ENCODE assay signal across 24 cellular contexts in the genomic region with DNA sequence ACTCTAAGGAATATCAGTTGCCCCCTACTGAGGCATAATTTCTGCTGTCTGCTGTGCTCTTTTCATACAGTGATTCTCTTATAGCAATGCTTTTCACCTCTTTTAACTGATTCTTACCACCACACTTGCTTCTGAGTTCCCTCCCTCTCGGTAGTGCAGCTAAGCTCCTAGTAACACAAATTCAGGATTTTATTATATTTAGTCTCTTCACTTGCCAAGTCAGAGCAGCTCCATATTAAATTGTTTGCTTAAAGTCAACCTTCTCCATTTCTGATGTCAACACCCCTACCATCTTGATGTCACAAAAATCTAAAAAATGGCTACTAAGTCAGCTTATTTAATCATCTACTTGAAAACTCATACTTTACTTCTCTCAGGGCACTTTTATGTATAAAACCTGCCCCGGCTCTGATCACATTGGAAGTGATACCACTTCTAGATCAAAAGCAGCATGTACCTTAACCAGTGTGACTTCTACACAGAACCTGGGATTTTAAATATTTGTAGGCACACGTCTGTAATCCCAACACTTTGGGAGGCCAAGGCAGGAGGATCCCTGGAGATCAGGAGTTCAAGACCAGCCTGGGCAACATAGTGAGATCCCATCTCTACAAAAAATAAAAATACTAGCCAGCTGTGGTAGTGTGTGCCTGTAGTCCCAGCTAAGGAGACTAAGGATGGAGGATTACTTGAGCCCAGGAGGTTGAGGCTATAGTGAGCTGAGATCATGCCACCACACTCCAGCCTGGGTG. TPM values are rescaled to one million over a fixed set of nuclear protein-coding genes. Genes with fewer than 3 reads are reported as not detected.
A peak's percentile ranks its signal among the peaks of the same experiment; 100 is the strongest.
DNase-seq lines count a peak whose midpoint lies in the region; ATAC-seq lines count a peak whose summit lies in the region.
"Had no signal": no experiment of that assay in that cellular context is flagged by ENCODE, and none has a peak within 500 bp of the region (broad histone marks: within the 10 kb centered on the region; RNA-seq: fewer than 3 reads in every experiment).

No MANE protein-coding gene starts in this region.

- peaks cover 13% of the 10 kb centered on the region for H3K4me1 Mint-ChIP-seq in activated naive CD4-positive, alpha-beta T cell treated with anti-CD3 and anti-CD28 coated beads for 36 hours (ENCODE audit: low read depth)
- peaks cover 15 to 16% (median 15%) of the 10 kb centered on the region in 3 donors for H3K4me1 Mint-ChIP-seq in T-cell
- H3K4me1 Mint-ChIP-seq in stimulated activated effector memory CD8-positive, alpha-beta T cell treated with anti-CD3 and anti-CD28 coated beads, Interleukin-12 subunit alpha, Interleukin-12 subunit beta, amount 100 ng/mL, for 72 hours, result peaks cover under 1% of the 10 kb centered on the region
- H3K4me1 Mint-ChIP-seq: brain had no signal

- peak overlapping the region; percentile 30 for H3K27ac ChIP-seq in effector memory CD4-positive, alpha-beta T cell (ENCODE audit: insufficient read depth, low read length, poor library complexity, severe bottlenecking)
- H3K27ac ChIP-seq: C4-2B, colonic mucosa, lower lobe of right lung, upper lobe of right lung had no signal

- H3K4me1 ChIP-seq in effector memory CD4-positive, alpha-beta T cell (ENCODE audit: control insufficient read depth, insufficient read depth, low read length, poor library complexity, severe bottlenecking), result no peaks in the 10 kb centered on the region
- H3K4me1 ChIP-seq: colonic mucosa, lower lobe of right lung, upper lobe of right lung had no signal

- H3K27ac Mint-ChIP-seq in activated naive CD4-positive, alpha-beta T cell treated with anti-CD3 and anti-CD28 coated beads for 36 hours, result peak overlapping the region; percentile 3
- peak overlapping the region; percentile 65 to 72 for H3K27ac Mint-ChIP-seq in T-cell
- H3K27ac Mint-ChIP-seq in stimulated activated effector memory CD8-positive, alpha-beta T cell treated with anti-CD3 and anti-CD28 coated beads, Interleukin-12 subunit alpha, Interleukin-12 subunit beta, amount 100 ng/mL, for 72 hours, result peak overlapping the region; percentile 64
- H3K27ac Mint-ChIP-seq: GM23338 had no signal

- no peaks in the 10 kb centered on the region for H3K27me3 ChIP-seq in effector memory CD4-positive, alpha-beta T cell (replicated peaks; ENCODE audit: control insufficient read depth, insufficient read depth, low read length, poor library complexity, severe bottlenecking)
- H3K27me3 ChIP-seq: colonic mucosa, upper lobe of right lung had no signal

- no peak overlapping the region for H3K4me3 Mint-ChIP-seq in activated naive CD4-positive, alpha-beta T cell treated with anti-CD3 and anti-CD28 coated beads for 36 hours
- H3K4me3 Mint-ChIP-seq in T-cell, result no peak overlapping the region
- H3K4me3 Mint-ChIP-seq in stimulated activated effector memory CD8-positive, alpha-beta T cell treated with anti-CD3 and anti-CD28 coated beads, Interleukin-12 subunit alpha, Interleukin-12 subunit beta, amount 100 ng/mL, for 72 hours, result no peak overlapping the region
- H3K4me3 Mint-ChIP-seq: brain, GM23338 had no signal

- H3K36me3 ChIP-seq in effector memory CD4-positive, alpha-beta T cell (ENCODE audit: control insufficient read depth, insufficient read depth, low read length), result peaks cover 47% of the 10 kb centered on the region

- no peaks in the 10 kb centered on the region for H3K9me3 Mint-ChIP-seq in activated naive CD4-positive, alpha-beta T cell treated with anti-CD3 and anti-CD28 coated beads for 36 hours
- no peaks in the 10 kb centered on the region for H3K9me3 Mint-ChIP-seq in T-cell
- no peaks in the 10 kb centered on the region for H3K9me3 Mint-ChIP-seq in stimulated activated effector memory CD8-positive, alpha-beta T cell treated with anti-CD3 and anti-CD28 coated beads, Interleukin-12 subunit alpha, Interleukin-12 subunit beta, amount 100 ng/mL, for 72 hours
- H3K9me3 Mint-ChIP-seq: brain, GM23338 had no signal

- CTCF ChIA-PET in activated naive CD4-positive, alpha-beta T cell treated with anti-CD3 and anti-CD28 coated beads for 36 hours (lab: Charles Lee), result interaction anchor here (1.0 kb wide), 1 partner anchor 36 kb away, joined by 3 read pairs; no protein-coding TSS in a partner anchor
- CTCF ChIA-PET in T-cell (lab: Charles Lee), result no interaction called here

- POLR2A ChIA-PET in T-cell (lab: Charles Lee), result interaction anchor here in 1 of 2 donors (0.6 kb wide), 2 partner anchors 16 to 143 kb away, joined by 3 read pairs; no protein-coding TSS in a partner anchor

- no peak overlapping the region for H3K4me3 ChIP-seq in effector memory CD4-positive, alpha-beta T cell (ENCODE audit: insufficient read depth, low read depth, low read length, poor library complexity, severe bottlenecking)
- H3K4me3 ChIP-seq: colonic mucosa, GM23338, lower lobe of right lung, upper lobe of right lung had no signal

- ATAC-seq in T-cell (replicated peaks in 1 of 4) (no peak), HG03521 (IDR thresholded peaks at IDR 0.05; ENCODE audit: unreplicated experiment) (no peak)
- ATAC-seq in stimulated activated effector memory CD8-positive, alpha-beta T cell treated with anti-CD3 and anti-CD28 coated beads, Interleukin-12 subunit alpha, Interleukin-12 subunit beta, amount 100 ng/mL, for 72 hours, result no peak
- ATAC-seq: lower lobe of right lung, upper lobe of right lung had no signal

- peaks cover 39% of the 10 kb centered on the region for H3K36me3 Mint-ChIP-seq in activated naive CD4-positive, alpha-beta T cell treated with anti-CD3 and anti-CD28 coated beads for 36 hours (ENCODE audit: low read depth)
- peaks cover 48% of the 10 kb centered on the region for H3K36me3 Mint-ChIP-seq in T-cell
- H3K36me3 Mint-ChIP-seq in stimulated activated effector memory CD8-positive, alpha-beta T cell treated with anti-CD3 and anti-CD28 coated beads, Interleukin-12 subunit alpha, Interleukin-12 subunit beta, amount 100 ng/mL, for 72 hours, result peaks cover 96% of the 10 kb centered on the region

- intact Hi-C loops in activated naive CD4-positive, alpha-beta T cell treated with anti-CD3 and anti-CD28 coated beads for 36 hours (cut with micrococcal nuclease), result no loop called here

- H3K9me3 ChIP-seq in effector memory CD4-positive, alpha-beta T cell (ENCODE audit: control insufficient read depth, low read length), result no peaks in the 10 kb centered on the region
- H3K9me3 ChIP-seq: colonic mucosa, lower lobe of right lung, upper lobe of right lung had no signal

- DNase-seq in activated naive CD4-positive, alpha-beta T cell treated with anti-CD3 and anti-CD28 coated beads for 36 hours, result no peak
- DNase-seq in activated naive CD4-positive, alpha-beta T cell treated with anti-CD3 and anti-CD28 coated beads, Interleukin-2, amount 50 U/mL, for 16 hours, result no peak
- DNase-seq in T-cell, result no peak
- no peak for DNase-seq in effector memory CD4-positive, alpha-beta T cell
- no peak for DNase-seq in stimulated activated effector memory CD8-positive, alpha-beta T cell treated with anti-CD3 and anti-CD28 coated beads, Interleukin-12 subunit alpha, Interleukin-12 subunit beta, amount 100 ng/mL, for 72 hours (ENCODE audit: low spot score in 2 of 2)
- DNase-seq in SW 1271 (lab: John Stamatoyannopoulos, UW), result no peak
- no peak for DNase-seq in dermis blood vessel endothelial cell
- DNase-seq: ACHN; activated CD4-positive, alpha-beta T cell treated with anti-CD3 and anti-CD28 coated beads, Interleukin-2, amount 50 U/mL, for 48 hours; colonic mucosa; DMS 273 treated with DMSO at 0.1 percent for 48 hours; IMR-90; lower lobe of right lung; MM.1S; NCI-H1436 treated with DMSO at 0.1 percent for 48 hours; NCI-H524 treated with DMSO at 0.1 percent for 48 hours; right cardiac atrium; SIG-M5; T-helper 1 cell; upper lobe of right lung had no signal

- H3K27me3 Mint-ChIP-seq in activated naive CD4-positive, alpha-beta T cell treated with anti-CD3 and anti-CD28 coated beads for 36 hours (ENCODE audit: low read depth), result no peaks in the 10 kb centered on the region
- no peaks in the 10 kb centered on the region for H3K27me3 Mint-ChIP-seq in T-cell
- H3K27me3 Mint-ChIP-seq: brain had no signal

RNA-seq across cellular contexts. Expression of gene GDI2, which starts 55.3 kb away (rescaled TPM):
- total RNA-seq in activated naive CD4-positive, alpha-beta T cell treated with anti-CD3 and anti-CD28 coated beads for 36 hours, result 100 to 1,000 TPM; 277 to 288 TPM
- total RNA-seq in T-cell (100 to 1,000 TPM in 4 of 5 donors, 10 to 100 TPM in 1; 96.2 to 130 (median 118) TPM), dermis blood vessel endothelial cell (581 and 665 TPM in 2 replicates)

Comparison
In these comparisons a context has a peak if more than half of its experiments do, and no peak if none do; other contexts are left out.
1. H3K27ac Mint-ChIP-seq: peak in every context shown above with its lines; median percentile 68 in T-cell; 64 in stimulated activated effector memory CD8-positive, alpha-beta T cell treated with anti-CD3 and anti-CD28 coated beads, Interleukin-12 subunit alpha, Interleukin-12 subunit beta, amount 100 ng/mL, for 72 hours; 3 in activated naive CD4-positive, alpha-beta T cell treated with anti-CD3 and anti-CD28 coated beads for 36 hours.